Comparison of ENCODE assay signal across 16 cellular contexts in the genomic region with DNA sequence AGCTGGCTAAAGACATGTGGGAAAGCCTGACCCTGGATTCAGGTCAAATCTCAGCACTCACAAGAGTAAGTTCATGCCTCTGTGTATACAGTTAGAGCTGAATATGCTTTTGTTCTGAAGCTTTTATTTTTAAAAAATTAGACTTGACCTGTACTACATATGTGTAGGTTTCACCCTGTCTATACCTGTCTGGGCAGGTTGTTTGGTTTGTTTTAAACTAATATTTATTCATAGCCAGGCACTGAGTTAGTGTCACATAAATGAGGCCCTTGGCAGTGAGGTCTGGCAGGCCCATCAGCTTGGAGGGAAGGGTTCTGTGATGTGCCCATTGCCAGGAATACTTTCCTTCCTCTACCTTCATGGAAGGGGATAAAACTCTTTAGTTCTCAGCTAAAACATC. TPM values are rescaled to one million over a fixed set of nuclear protein-coding genes. Genes with fewer than 3 reads are reported as not detected.
DNase-seq lines count a peak whose midpoint lies in the region; ATAC-seq, FAIRE-seq and TF ChIP-seq lines count a peak whose summit lies in the region.
"Had no signal": no experiment of that assay in that cellular context is flagged by ENCODE, and none has a peak within 500 bp of the region (broad histone marks: within the 10 kb centered on the region; RNA-seq: fewer than 3 reads in every experiment).

No MANE protein-coding gene starts in this region.

- no peak overlapping the region for H3K27ac Mint-ChIP-seq in activated naive CD8-positive, alpha-beta T cell treated with anti-CD3 and anti-CD28 coated beads for 36 hours
- H3K27ac Mint-ChIP-seq in immature natural killer cell, result peak overlapping the region in 1 of 6 donors; percentile 82
- H3K27ac Mint-ChIP-seq: HFFc6 had no signal

- no peak for FAIRE-seq in pancreas (lab: Jason Lieb, UNC)
- FAIRE-seq: colon had no signal

- H3K9me3 ChIP-seq in cardiac muscle cell (ENCODE audit: low read depth) (no peaks in the 10 kb centered on the region), tibial artery (no peaks in the 10 kb centered on the region), pancreas (no peaks in the 10 kb centered on the region)
- H3K9me3 ChIP-seq: SJSA1 had no signal

- no peaks in the 10 kb centered on the region for H3K9me3 Mint-ChIP-seq in activated naive CD8-positive, alpha-beta T cell treated with anti-CD3 and anti-CD28 coated beads for 36 hours
- H3K9me3 Mint-ChIP-seq in immature natural killer cell, result no peaks in the 10 kb centered on the region
- H3K9me3 Mint-ChIP-seq: HFFc6, neural crest cell had no signal

- no peak for DNase-seq in cardiac muscle cell (ENCODE audit: low read depth in 1 of 2, low spot score in 1 of 2)
- no peak for DNase-seq in left cardiac atrium
- no peak for DNase-seq in activated naive CD8-positive, alpha-beta T cell treated with anti-CD3 and anti-CD28 coated beads for 36 hours
- no peak for DNase-seq in immature natural killer cell
- no peak for DNase-seq in tibial artery
- DNase-seq in pancreas, result no peak
- DNase-seq in cortex of kidney (lab: John Stamatoyannopoulos, UW), result no peak
- DNase-seq: activated gamma-delta T cell treated with Interleukin-2 at 50 U/mL for 16 hours, NCI-H1105 treated with DMSO at 0.1 percent for 48 hours, NCI-H446, WERI-Rb-1 had no signal

- no peaks in the 10 kb centered on the region for H3K27me3 Mint-ChIP-seq in activated naive CD8-positive, alpha-beta T cell treated with anti-CD3 and anti-CD28 coated beads for 36 hours
- peaks cover 0 to 11% (median 2%) of the 10 kb centered on the region in 3 donors for H3K27me3 Mint-ChIP-seq in immature natural killer cell (ENCODE audit: low read depth in 3 of 3)

- H3K27me3 ChIP-seq in cardiac muscle cell (peaks cover 8% of the 10 kb centered on the region), tibial artery (no peaks in the 10 kb centered on the region), pancreas (no peaks in the 10 kb centered on the region)

- H3K4me1 Mint-ChIP-seq in activated naive CD8-positive, alpha-beta T cell treated with anti-CD3 and anti-CD28 coated beads for 36 hours, result peaks cover 37% of the 10 kb centered on the region
- H3K4me1 Mint-ChIP-seq in immature natural killer cell, result peaks cover 13 to 18% of the 10 kb centered on the region in 2 donors
- H3K4me1 Mint-ChIP-seq: neural crest cell had no signal

- H3K4me1 ChIP-seq in cardiac muscle cell (ENCODE audit: low read depth), result peaks cover 19% of the 10 kb centered on the region
- H3K4me1 ChIP-seq in tibial artery, result peaks cover 0 to 29% (median 20%) of the 10 kb centered on the region in 4 donors
- peaks cover 0 to 5% (median 0%) of the 10 kb centered on the region in 3 donors for H3K4me1 ChIP-seq in pancreas
- H3K4me1 ChIP-seq: SJSA1 had no signal

- H3K36me3 ChIP-seq in cardiac muscle cell (no peaks in the 10 kb centered on the region), tibial artery (no peaks in the 10 kb centered on the region), pancreas (no peaks in the 10 kb centered on the region)
- H3K36me3 ChIP-seq: SJSA1, WERI-Rb-1 had no signal

- peak overlapping the region; percentile 82 for H3K4me3 Mint-ChIP-seq in activated naive CD8-positive, alpha-beta T cell treated with anti-CD3 and anti-CD28 coated beads for 36 hours
- H3K4me3 Mint-ChIP-seq in immature natural killer cell, result peak overlapping the region in 3 of 5 donors; percentile 84 to 89 (median 86)
- H3K4me3 Mint-ChIP-seq: neural crest cell had no signal

- no peak for TF ChIP-seq CTCF in cardiac muscle cell (IDR thresholded peaks at IDR 0.05; ENCODE audit: low read depth, low read length)
- TF ChIP-seq CTCF in tibial artery (IDR thresholded peaks at IDR 0.05), result no peak
- no peak for TF ChIP-seq CTCF in pancreas (IDR thresholded peaks at IDR 0.05)

- peaks cover 17% of the 10 kb centered on the region for H3K36me3 Mint-ChIP-seq in activated naive CD8-positive, alpha-beta T cell treated with anti-CD3 and anti-CD28 coated beads for 36 hours
- peaks cover 0 to 4% (median 0%) of the 10 kb centered on the region in 3 donors for H3K36me3 Mint-ChIP-seq in immature natural killer cell

- H3K27ac ChIP-seq in cardiac muscle cell (peak overlapping the region; percentile 89), tibial artery (peak overlapping the region; percentile 39 to 46), pancreas (no peak overlapping the region)
- H3K27ac ChIP-seq: SJSA1, WERI-Rb-1 had no signal

- ATAC-seq in left cardiac atrium (no peak), pancreas (no peak), GM19467 (IDR thresholded peaks at IDR 0.05; ENCODE audit: unreplicated experiment) (no peak)

- H3K4me3 ChIP-seq in cardiac muscle cell, result no peak overlapping the region
- no peak overlapping the region for H3K4me3 ChIP-seq in tibial artery
- no peak overlapping the region for H3K4me3 ChIP-seq in pancreas
- H3K4me3 ChIP-seq: SJSA1 had no signal

- intact Hi-C loops in left cardiac atrium (cut with DNase I), result no loop called here
- intact Hi-C loops in tibial artery (cut with DNase I; ENCODE audit: low total_unique reads), result loop anchor here (10.0 kb wide), 1 partner anchor 609 kb away; a partner anchor contains a TSS
- intact Hi-C loops in pancreas (cut with DNase I), result no loop called here

RNA-seq across cellular contexts. Expression of a gene that starts 1.9 kb away (rescaled TPM):
- total RNA-seq in cardiac muscle cell (1.4 and 3.2 TPM in 2 replicates), left cardiac atrium (100 to 1,000 TPM; 116 to 171 TPM), pancreas (1 to 10 TPM; 2.3 to 9.0 (median 4.4) TPM)
- polyA plus RNA-seq in cardiac muscle cell (3.4 and 4.9 TPM in 2 replicates), immature natural killer cell (1 to 10 TPM; 3.1 to 8.2 (median 7.4) TPM), pancreas (10 to 100 TPM in 1 of 2 donors, 1 to 10 TPM in 1; 5.7 to 16.1 TPM)
- 10 to 100 TPM; 36.8 to 39.3 TPM for total RNA-seq in activated naive CD8-positive, alpha-beta T cell treated with anti-CD3 and anti-CD28 coated beads for 36 hours
- total RNA-seq: neural crest cell had no signal

RNA-seq across cellular contexts. Expression of a gene that starts 31.9 kb away (rescaled TPM):
- total RNA-seq in cardiac muscle cell (0.24 and 1.6 TPM in 2 replicates), left cardiac atrium (under 1 TPM; 0.29 to 0.32 TPM), pancreas (under 1 TPM in 1 of 6 donors, not detected in 5; 0.04 TPM)
- polyA plus RNA-seq in cardiac muscle cell (0.12 and 0.13 TPM in 2 replicates), immature natural killer cell (under 1 TPM in 1 of 3 donors, not detected in 2; 0.07 TPM), pancreas (under 1 TPM; 0.04 to 0.12 TPM)
- total RNA-seq in activated naive CD8-positive, alpha-beta T cell treated with anti-CD3 and anti-CD28 coated beads for 36 hours, result under 1 TPM in 1 of 2 experiments, not detected in 1; 0.24 TPM
- total RNA-seq: HFFc6, SJSA1 had no signal

RNA-seq across cellular contexts. Expression of a gene that starts 33.2 kb away (rescaled TPM):
- 61.5 and 71.9 TPM in 2 replicates for total RNA-seq in cardiac muscle cell
- polyA plus RNA-seq in cardiac muscle cell, result 80.8 and 113 TPM in 2 replicates
- 10 to 100 TPM; 27.1 to 35.5 TPM for total RNA-seq in left cardiac atrium
- total RNA-seq in activated naive CD8-positive, alpha-beta T cell treated with anti-CD3 and anti-CD28 coated beads for 36 hours, result 10 to 100 TPM; 71.9 to 73.8 TPM
- polyA plus RNA-seq in immature natural killer cell, result 100 to 1,000 TPM in 2 of 3 donors, 10 to 100 TPM in 1; 73.4 to 147 (median 105) TPM
- 10 to 100 TPM; 17.2 to 25.4 (median 19.4) TPM for total RNA-seq in pancreas
- 10 to 100 TPM; 27.2 to 44.6 TPM for polyA plus RNA-seq in pancreas

Comparison
In these comparisons a context has a peak if more than half of its experiments do, and no peak if none do; other contexts are left out.
1. H3K27ac ChIP-seq: peak in cardiac muscle cell (single experiment) and tibial artery (2 of 2); none in pancreas (0 of 4).